In genomic region chr5:97163360-97163764, GRCh38 we compare ENCODE assay signal across 9 cellular contexts. TPM values are rescaled to one million over a fixed set of nuclear protein-coding genes. Genes with fewer than 3 reads are reported as not detected.
DNase-seq lines count a peak whose midpoint lies in the region; ATAC-seq, FAIRE-seq and TF ChIP-seq lines count a peak whose summit lies in the region.
"Had no signal": no experiment of that assay in that cellular context is flagged by ENCODE, and none has a peak within 500 bp of the region (broad histone marks: within the 10 kb centered on the region; RNA-seq: fewer than 3 reads in every experiment).

No MANE protein-coding gene starts in this region.

- peak; percentile 40 for TF ChIP-seq RAD21 in HCT116 (IDR thresholded peaks at IDR 0.05; ENCODE audit: low read depth)
- no peak for TF ChIP-seq RAD21 in HepG2 (CRISPR knock-in tag; IDR thresholded peaks at IDR 0.05)

- TF ChIP-seq POLR2A in HCT116 (IDR thresholded peaks at IDR 0.05; ENCODE audit: borderline replicate concordance, extremely low read depth, insufficient read depth, insufficient read length): no peak
- TF ChIP-seq POLR2A in HepG2 (IDR thresholded peaks at IDR 0.05; ENCODE audit: insufficient read depth in 1 of 2, low read depth in 2 of 2, low read length in 2 of 2): no peak

- peak; percentile 49 for TF ChIP-seq CTCF in BJ (IDR thresholded peaks at IDR 0.05; ENCODE audit: insufficient read depth, low read depth, low read length)
- TF ChIP-seq CTCF in HCT116 (IDR thresholded peaks at IDR 0.05 in 2 of 3, conservative IDR thresholded peaks at IDR 0.05 in 1 of 3; ENCODE audit: borderline replicate concordance in 1 of 3, insufficient read depth in 1 of 3, low read depth in 2 of 3, low read length in 2 of 3): peak; percentile 12 to 65 (median 41); a peak in 4 of 6 replicates
- TF ChIP-seq CTCF in astrocyte of the spinal cord (IDR thresholded peaks at IDR 0.05; ENCODE audit: low read depth, low read length): peak; percentile 50
- TF ChIP-seq CTCF in HepG2 (CRISPR knock-in tag; IDR thresholded peaks at IDR 0.05): no peak; the same call in 1 of the 2 replicates

- ATAC-seq in HCT116: no peak
- ATAC-seq in HepG2: no peak
- no peak for ATAC-seq in HG03280 (IDR thresholded peaks at IDR 0.05; ENCODE audit: unreplicated experiment)
- no peak for ATAC-seq in HG02759 (IDR thresholded peaks at IDR 0.05; ENCODE audit: unreplicated experiment)

- H3K9ac ChIP-seq in HCT116 (ENCODE audit: low read length): no peak overlapping the region
- no peak overlapping the region for H3K9ac ChIP-seq in HepG2 (ENCODE audit: insufficient read depth, low read depth, low read length)

- H3K27ac ChIP-seq in HCT116 (ENCODE audit: low read depth, low read length) (no peak overlapping the region), HepG2 (ENCODE audit: extremely low read length, insufficient read depth, low read length) (no peak overlapping the region)

- intact Hi-C loops in HCT116 (cut with micrococcal nuclease): loop anchor here (2.0 to 5.0 kb wide), 4 partner anchors 166 to 816 kb away; no protein-coding TSS in a partner anchor
- intact Hi-C loops in HepG2 (cut with micrococcal nuclease; ENCODE audit: unreplicated experiment): loop anchor here (1.0 to 2.0 kb wide), 2 partner anchors 227 to 411 kb away; partner anchors contain the start of gene LNPEP

- POLR2A ChIA-PET in BJ (lab: Charles Lee) (no interaction called here), HCT116 (lab: Charles Lee) (no interaction called here), HepG2 (lab: Yijun Ruan, JAX) (no interaction called here)

- DNase-seq in BJ (ENCODE audit: low read depth) (no peak), HCT116 (ENCODE audit: low read depth, low spot score) (no peak), astrocyte of the spinal cord (ENCODE audit: low read depth, low spot score) (peak; percentile 43), HepG2 (ENCODE audit: low spot score) (no peak), activated gamma-delta T cell treated with Interleukin-2 at 50 U/mL for 16 hours (no peak), NCI-H2107 treated with DMSO at 0.1 percent for 48 hours (lab: John Stamatoyannopoulos, UW; ENCODE audit: unreplicated experiment) (no peak)
- DNase-seq: nucleus accumbens had no signal

- BruUV-seq in HCT116 (replicated peaks; lab: Mats Ljungman, UMichigan): no TSS peak
- BruUV-seq in HepG2 (replicated peaks; lab: Mats Ljungman, UMichigan): no TSS peak

- H3K9me2 ChIP-seq in HCT116 (ENCODE audit: insufficient read depth): no peaks in the 10 kb centered on the region

- CTCF ChIA-PET in BJ (lab: Yijun Ruan, JAX) (interaction anchor here (0.7 to 7.5 kb wide), 20 partner anchors 11 to 544 kb away, joined by 3 to 83 read pairs (median 4); partner anchors contain the start of gene ERAP2), HCT116 (lab: Charles Lee) (interaction anchor here (2.4 to 3.3 kb wide), 2 partner anchors 294 to 411 kb away, joined by 10 to 22 read pairs; no protein-coding TSS in a partner anchor), HepG2 (lab: Yijun Ruan, JAX; ENCODE audit: low intra/inter-chr PET ratio, low total read pairs) (interaction anchor here (2.7 to 3.8 kb wide), 3 partner anchors 166 to 411 kb away, joined by 21 to 30 read pairs (median 24); no protein-coding TSS in a partner anchor)

- H4K20me1 ChIP-seq in HCT116 (ENCODE audit: insufficient read depth) (no peaks in the 10 kb centered on the region), HepG2 (ENCODE audit: insufficient read depth, low read length) (no peaks in the 10 kb centered on the region)

- RAD21 ChIA-PET in HCT116 (lab: Charles Lee; ENCODE audit: low non-redundant PET in 1 of 2, low total read pairs in 2 of 2, uncharacterized antibody in 2 of 2, unreplicated experiment in 2 of 2): no interaction called here

- no peaks in the 10 kb centered on the region for H3K9me3 ChIP-seq in HCT116 (ENCODE audit: control insufficient read depth in 1 of 2, insufficient read depth in 1 of 2, low read depth in 1 of 2, low read length in 2 of 2)
- peaks cover under 1% of the 10 kb centered on the region; the same call in 1 of the 2 replicates for H3K9me3 ChIP-seq in HepG2 (ENCODE audit: low read length)

- in situ Hi-C loops in astrocyte of the spinal cord (cut with HindIII; ENCODE audit: low sequenced_read_pairs): no loop called here
- in situ Hi-C loops in HepG2 (cut with HindIII; ENCODE audit: extremely low pct_ligation_motif_present, low pct_unique_long_range_greater_than_20kb): loop anchor here (5.0 to 25.0 kb wide), 3 partner anchors 289 to 551 kb away; partner anchors contain the start of gene ERAP2

- no peaks in the 10 kb centered on the region for H3K27me3 ChIP-seq in BJ (ENCODE audit: control insufficient read depth, insufficient read depth, low read length)
- no peaks in the 10 kb centered on the region for H3K27me3 ChIP-seq in HCT116 (ENCODE audit: insufficient read depth, low read length)
- no peaks in the 10 kb centered on the region for H3K27me3 ChIP-seq in HepG2 (ENCODE audit: control insufficient read depth in 1 of 2, insufficient read depth in 2 of 2, low read length in 2 of 2)

- H2AFZ ChIP-seq in HCT116 (ENCODE audit: low read depth, low read length, poor library complexity, severe bottlenecking) (no peak overlapping the region), HepG2 (ENCODE audit: low read length) (no peak overlapping the region)

- H3K79me2 ChIP-seq in HCT116 (ENCODE audit: insufficient read depth, low read length) (no peaks in the 10 kb centered on the region), HepG2 (ENCODE audit: insufficient read depth, low read length) (no peaks in the 10 kb centered on the region)

- H3K4me2 ChIP-seq in HCT116 (ENCODE audit: low read length) (no peak overlapping the region), HepG2 (ENCODE audit: low read depth, low read length) (no peak overlapping the region)

- no peak for TF ChIP-seq EP300 in HepG2 (IDR thresholded peaks at IDR 0.05; ENCODE audit: low read depth in 2 of 2, low read length in 2 of 2)
- no peak for TF ChIP-seq EP300 in HepG2 (CRISPR knock-in tag; IDR thresholded peaks at IDR 0.05; ENCODE audit: borderline replicate concordance)

- H3K4me1 ChIP-seq in HCT116 (ENCODE audit: control insufficient read depth in 1 of 2, insufficient read depth in 2 of 2, low read length in 2 of 2) (peaks cover 7 to 9% of the 10 kb centered on the region in 2 experiments; a peak in 3 of 4 replicates), HepG2 (ENCODE audit: insufficient read depth, low read length) (peaks cover 7% of the 10 kb centered on the region; the same call in 1 of the 2 replicates)

- H3K4me3 ChIP-seq in BJ (ENCODE audit: low read depth, low read length) (no peak overlapping the region), HCT116 (replicated peaks in 1 of 2; ENCODE audit: low read depth in 1 of 2, low read length in 2 of 2) (no peak overlapping the region), astrocyte of the spinal cord (ENCODE audit: low read depth, low read length) (no peak overlapping the region), HepG2 (replicated peaks in 1 of 3; ENCODE audit: insufficient read depth in 1 of 3, low read depth in 2 of 3, low read length in 3 of 3) (no peak overlapping the region)

- FAIRE-seq in HepG2 (lab: Jason Lieb, UNC): no peak

- H3K36me3 ChIP-seq in BJ (ENCODE audit: control insufficient read depth, insufficient read depth, low read length) (peaks cover 7% of the 10 kb centered on the region), HCT116 (ENCODE audit: control insufficient read depth in 1 of 2, insufficient read depth in 2 of 2, low read length in 2 of 2) (peaks cover 8 to 17% of the 10 kb centered on the region in 2 experiments; a peak in 3 of 4 replicates), HepG2 (replicated peaks in 1 of 2; ENCODE audit: control insufficient read depth in 1 of 2, insufficient read depth in 2 of 2, low read length in 2 of 2) (peaks cover 4 to 26% of the 10 kb centered on the region in 2 experiments)

RNA-seq across cellular contexts. Expression of gene RIOK2, which starts 19.7 kb away (rescaled TPM):
- polyA plus RNA-seq in BJ (2011; rRNA removed): 5.7 and 17.3 TPM in 2 replicates
- polyA minus RNA-seq in BJ (2011; rRNA and poly(A)+ RNA removed): 6.4 and 7.0 TPM in 2 replicates
- total RNA-seq in HCT116 (2021; ENCODE audit: unreplicated experiment): 27.1 TPM
- polyA plus RNA-seq in HCT116 (2012): 11.0 and 15.2 TPM in 2 replicates
- 46.6 and 74.0 TPM in 2 replicates for total RNA-seq in HepG2 (2016; rRNA removed; fragmentation: Illumina TruSeq; extraction: Trizol)
- 1.7 and 9.3 TPM in 2 replicates for total RNA-seq in HepG2 (2016; cell fraction: cytosol; rRNA removed; fragmentation: Illumina TruSeq; extraction: Trizol; ENCODE audit: low read depth)
- total RNA-seq in HepG2 (2016; cell fraction: insoluble cytoplasmic fraction; rRNA removed; fragmentation: Illumina TruSeq; extraction: Trizol): 46.5 and 70.7 TPM in 2 replicates
- 11.0 and 11.8 TPM in 2 replicates for total RNA-seq in HepG2 (2016; cell fraction: membrane; rRNA removed; fragmentation: Illumina TruSeq; extraction: Trizol)
- 32.9 and 39.9 TPM in 2 replicates for total RNA-seq in HepG2 (2016; cell fraction: nucleus; rRNA removed; fragmentation: Illumina TruSeq; extraction: Trizol)
- polyA plus RNA-seq in HepG2 (2011; rRNA removed): 6.2 and 8.1 TPM in 2 replicates
- polyA plus RNA-seq in HepG2 (2011; cell fraction: cytosol; rRNA removed): 2.5 and 3.5 TPM in 2 replicates
- 5.5 and 6.4 TPM in 2 replicates for polyA plus RNA-seq in HepG2 (2011; cell fraction: nucleus; rRNA removed)
- polyA plus RNA-seq in HepG2 (2012): 14.5 and 25.6 TPM in 2 replicates
- polyA plus RNA-seq in HepG2 (2016; cell fraction: cytosol; fragmentation: Illumina TruSeq; extraction: Trizol; ENCODE audit: low read depth): 3.0 and 3.2 TPM in 2 replicates
- polyA plus RNA-seq in HepG2 (2016; cell fraction: insoluble cytoplasmic fraction; fragmentation: Illumina TruSeq; extraction: Trizol; ENCODE audit: low read depth): 71.0 and 77.1 TPM in 2 replicates
- polyA plus RNA-seq in HepG2 (2016; cell fraction: membrane; fragmentation: Illumina TruSeq; extraction: Trizol; ENCODE audit: low read depth): 3.5 and 5.1 TPM in 2 replicates
- 38.8 and 44.9 TPM in 2 replicates for polyA plus RNA-seq in HepG2 (2016; cell fraction: nucleus; fragmentation: Illumina TruSeq; extraction: Trizol; ENCODE audit: insufficient read depth, low read depth)
- 11.8 and 14.9 TPM in 2 replicates for polyA minus RNA-seq in HepG2 (2011; rRNA and poly(A)+ RNA removed; ENCODE audit: low replicate concordance)
- 4.2 and 5.5 TPM in 2 replicates for polyA minus RNA-seq in HepG2 (2011; cell fraction: cytosol; rRNA and poly(A)+ RNA removed)
- 48.5 and 62.5 TPM in 2 replicates for polyA minus RNA-seq in HepG2 (2011; cell fraction: nucleus; rRNA and poly(A)+ RNA removed)

RNA-seq across cellular contexts. Expression of gene LIX1, which starts 21.0 kb away (rescaled TPM):
- polyA plus RNA-seq in BJ (2011; rRNA removed) (not detected in 2 replicates), HepG2 (2011; rRNA removed) (not detected in 2 replicates)
- polyA minus RNA-seq in BJ (2011; rRNA and poly(A)+ RNA removed): not detected in 2 replicates
- total RNA-seq in HCT116 (2021; ENCODE audit: unreplicated experiment) (not detected), HepG2 (2016; rRNA removed; fragmentation: Illumina TruSeq; extraction: Trizol) (not detected in 2 replicates)
- polyA plus RNA-seq in HCT116 (2012): 0.01 TPM in 1 of 2 replicates, not detected in the other
- not detected in 2 replicates for total RNA-seq in HepG2 (2016; cell fraction: cytosol; rRNA removed; fragmentation: Illumina TruSeq; extraction: Trizol; ENCODE audit: low read depth)
- not detected in 2 replicates for total RNA-seq in HepG2 (2016; cell fraction: insoluble cytoplasmic fraction; rRNA removed; fragmentation: Illumina TruSeq; extraction: Trizol)
- not detected in 2 replicates for total RNA-seq in HepG2 (2016; cell fraction: membrane; rRNA removed; fragmentation: Illumina TruSeq; extraction: Trizol)
- total RNA-seq in HepG2 (2016; cell fraction: nucleus; rRNA removed; fragmentation: Illumina TruSeq; extraction: Trizol): not detected in 2 replicates
- not detected in 2 replicates for polyA plus RNA-seq in HepG2 (2011; cell fraction: cytosol; rRNA removed)
- not detected in 2 replicates for polyA plus RNA-seq in HepG2 (2011; cell fraction: nucleus; rRNA removed)
- polyA plus RNA-seq in HepG2 (2012): not detected in 2 replicates
- polyA plus RNA-seq in HepG2 (2016; cell fraction: cytosol; fragmentation: Illumina TruSeq; extraction: Trizol; ENCODE audit: low read depth): not detected in 2 replicates
- not detected in 2 replicates for polyA plus RNA-seq in HepG2 (2016; cell fraction: insoluble cytoplasmic fraction; fragmentation: Illumina TruSeq; extraction: Trizol; ENCODE audit: low read depth)
- not detected in 2 replicates for polyA plus RNA-seq in HepG2 (2016; cell fraction: membrane; fragmentation: Illumina TruSeq; extraction: Trizol; ENCODE audit: low read depth)
- polyA plus RNA-seq in HepG2 (2016; cell fraction: nucleus; fragmentation: Illumina TruSeq; extraction: Trizol; ENCODE audit: insufficient read depth, low read depth): not detected in 2 replicates
- not detected in 2 replicates for polyA minus RNA-seq in HepG2 (2011; rRNA and poly(A)+ RNA removed; ENCODE audit: low replicate concordance)
- polyA minus RNA-seq in HepG2 (2011; cell fraction: cytosol; rRNA and poly(A)+ RNA removed): not detected in 2 replicates
- not detected in 2 replicates for polyA minus RNA-seq in HepG2 (2011; cell fraction: nucleus; rRNA and poly(A)+ RNA removed)
